8 cellular contexts compared by ENCODE assay signal in the genomic region with DNA sequence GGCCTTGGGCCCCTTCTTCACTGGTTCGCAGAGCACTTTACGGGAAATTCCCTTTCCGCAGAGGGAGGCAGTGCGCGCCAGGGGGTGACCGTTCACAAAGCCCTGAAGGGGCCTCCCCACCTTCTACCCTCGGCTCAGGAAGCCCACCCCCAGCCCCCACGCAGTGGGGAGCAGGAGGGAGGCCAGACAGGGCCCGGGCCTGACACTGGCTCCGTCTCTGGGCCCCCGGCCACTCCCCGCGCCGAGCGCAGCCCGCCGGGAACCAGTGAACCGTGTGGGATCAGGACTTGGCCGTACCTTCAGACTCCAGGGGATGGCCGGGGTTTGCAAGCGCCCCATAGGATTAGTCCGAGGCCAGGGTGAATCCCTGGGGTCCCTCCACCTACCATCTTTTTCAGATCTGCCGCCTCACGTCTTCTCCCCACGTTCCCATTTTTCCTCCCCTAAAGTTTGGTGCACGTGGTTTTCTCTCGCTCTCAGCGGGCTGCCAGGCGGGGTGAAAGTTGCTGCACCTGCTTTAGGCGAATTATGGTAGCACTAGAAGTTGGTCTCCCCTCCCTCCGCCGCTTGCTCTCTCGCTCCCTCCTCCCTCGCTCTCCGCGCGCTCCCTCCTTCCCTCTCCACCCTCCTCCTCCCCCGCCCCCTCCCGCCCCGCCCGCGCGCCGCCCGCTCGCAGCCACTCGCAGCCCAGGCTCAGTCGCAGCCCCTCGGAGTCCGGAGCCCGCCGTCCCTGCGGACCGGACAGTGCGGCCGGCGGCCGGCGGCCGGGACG. TPM values are rescaled to one million over a fixed set of nuclear protein-coding genes. Genes with fewer than 3 reads are reported as not detected.
DNase-seq lines count a peak whose midpoint lies in the region; ATAC-seq and TF ChIP-seq lines count a peak whose summit lies in the region.

A gene with protein sequence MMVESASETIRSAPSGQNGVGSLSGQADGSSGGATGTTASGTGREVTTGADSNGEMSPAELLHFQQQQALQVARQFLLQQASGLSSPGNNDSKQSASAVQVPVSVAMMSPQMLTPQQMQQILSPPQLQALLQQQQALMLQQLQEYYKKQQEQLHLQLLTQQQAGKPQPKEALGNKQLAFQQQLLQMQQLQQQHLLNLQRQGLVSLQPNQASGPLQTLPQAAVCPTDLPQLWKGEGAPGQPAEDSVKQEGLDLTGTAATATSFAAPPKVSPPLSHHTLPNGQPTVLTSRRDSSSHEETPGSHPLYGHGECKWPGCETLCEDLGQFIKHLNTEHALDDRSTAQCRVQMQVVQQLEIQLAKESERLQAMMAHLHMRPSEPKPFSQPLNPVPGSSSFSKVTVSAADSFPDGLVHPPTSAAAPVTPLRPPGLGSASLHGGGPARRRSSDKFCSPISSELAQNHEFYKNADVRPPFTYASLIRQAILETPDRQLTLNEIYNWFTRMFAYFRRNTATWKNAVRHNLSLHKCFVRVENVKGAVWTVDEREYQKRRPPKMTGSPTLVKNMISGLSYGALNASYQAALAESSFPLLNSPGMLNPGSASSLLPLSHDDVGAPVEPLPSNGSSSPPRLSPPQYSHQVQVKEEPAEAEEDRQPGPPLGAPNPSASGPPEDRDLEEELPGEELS (plus strand): TSS at position 679 of the 772 bp plus-strand sequence. CDS start 19,380 bp downstream, outside the sequence.

- intact Hi-C loops in OCI-LY7 (cut with micrococcal nuclease; ENCODE audit: unreplicated experiment): loop anchor here (2.0 to 10.0 kb wide), 4 partner anchors 121 to 499 kb away; a partner anchor contains a TSS

- no peaks in the 10 kb centered on the region; the same call in 1 of the 2 replicates for H4K20me1 ChIP-seq in OCI-LY7 (ENCODE audit: insufficient read depth, low read length)

- no peak for TF ChIP-seq CTCF in OCI-LY7 (conservative IDR thresholded peaks at IDR 0.05; ENCODE audit: low read length)
- no peak for TF ChIP-seq CTCF in epithelial cell of proximal tubule (conservative IDR thresholded peaks at IDR 0.05; ENCODE audit: low read depth, low read length)

- H3K9me3 ChIP-seq in OCI-LY7 (ENCODE audit: low read length) (no peaks in the 10 kb centered on the region), mucosa of rectum (ENCODE audit: control insufficient read depth in 2 of 2, low read length in 2 of 2) (no peaks in the 10 kb centered on the region)

- BruUV-seq in OCI-LY7 (replicated peaks; lab: Mats Ljungman, UMichigan): TSS peak; percentile 71

- H3K4me1 ChIP-seq in OCI-LY7 (ENCODE audit: insufficient read depth, low read length, poor library complexity, severe bottlenecking) (peaks cover 28% of the 10 kb centered on the region), mucosa of rectum (ENCODE audit: control insufficient read depth in 2 of 2, insufficient read depth in 2 of 2, low read length in 2 of 2) (peaks cover 21 to 27% of the 10 kb centered on the region in 2 donors)

- H3K27me3 ChIP-seq in mucosa of rectum (ENCODE audit: control insufficient read depth in 2 of 2, insufficient read depth in 2 of 2, low read length in 2 of 2): no peaks in the 10 kb centered on the region

- ATAC-seq in GM21526 (IDR thresholded peaks at IDR 0.05; ENCODE audit: low FRiP score, unreplicated experiment): peak; percentile 64

- CTCF ChIA-PET in OCI-LY7 (lab: Charles Lee; ENCODE audit: unreplicated experiment): no interaction called here

- POLR2A ChIA-PET in OCI-LY7 (lab: Charles Lee): interaction anchor here (1.2 kb wide), 1 partner anchor 11 kb away, joined by 3 read pairs; no protein-coding TSS in a partner anchor

- DNase-seq in DMS 273 (lab: John Stamatoyannopoulos, UW; ENCODE audit: unreplicated experiment): peak; percentile 97
- peak; percentile 69 for DNase-seq in HuH-7.5 (ENCODE audit: low spot score)
- peak; percentile 94 for DNase-seq in OCI-LY7 (ENCODE audit: low spot score)
- DNase-seq in activated T-cell treated with anti-CD3 and anti-CD28 coated beads for 24 hours (ENCODE audit: low read depth): peak; percentile 77
- peak; percentile 81 for DNase-seq in epithelial cell of proximal tubule (ENCODE audit: low read depth)
- DNase-seq in stimulated activated CD8-positive, alpha-beta memory T cell treated with anti-CD3 and anti-CD28 coated beads, Interleukin-4, amount 100 ng/mL, for 4 hours (ENCODE audit: low read depth in 2 of 2, low spot score in 1 of 2): peak; percentile 61 to 72

- H3K4me2 ChIP-seq in OCI-LY7 (ENCODE audit: low read length): peak within 1 kb of the TSS; percentile 98

- peak within 1 kb of the TSS; percentile 61 for H3K27ac ChIP-seq in OCI-LY7 (ENCODE audit: low read depth, low read length, poor library complexity, severe bottlenecking)
- peak within 1 kb of the TSS; percentile 67 for H3K27ac ChIP-seq in mucosa of rectum (ENCODE audit: low read depth in 2 of 2, low read length in 2 of 2)

- H2AFZ ChIP-seq in OCI-LY7 (ENCODE audit: low read length): peak within 1 kb of the TSS; percentile 78

- H3K9me2 ChIP-seq in OCI-LY7 (ENCODE audit: insufficient read depth, low read length): no peaks in the 10 kb centered on the region

- H3K36me3 ChIP-seq in OCI-LY7 (ENCODE audit: insufficient read depth, low read length) (no peaks in the 10 kb centered on the region), mucosa of rectum (ENCODE audit: control insufficient read depth in 2 of 2, insufficient read depth in 2 of 2, low read length in 2 of 2) (peaks cover 0 to under 1% of the 10 kb centered on the region in 2 donors)

- peak within 1 kb of the TSS; percentile 47 to 81 for H3K9ac ChIP-seq in mucosa of rectum (ENCODE audit: low read depth in 1 of 2, low read length in 2 of 2)

- H3K79me2 ChIP-seq in OCI-LY7 (ENCODE audit: insufficient read depth, low read depth, low read length): peaks cover 7% of the 10 kb centered on the region; the same call in 1 of the 2 replicates

- peak within 1 kb of the TSS; percentile 94 for H3K4me3 ChIP-seq in OCI-LY7 (ENCODE audit: low read depth, low read length, poor library complexity, severe bottlenecking)
- H3K4me3 ChIP-seq in epithelial cell of proximal tubule (ENCODE audit: low read depth, low read length): peak within 1 kb of the TSS; percentile 95
- H3K4me3 ChIP-seq in mucosa of rectum (ENCODE audit: low read length in 2 of 2): peak within 1 kb of the TSS; percentile 83 to 87

RNA-seq across cellular contexts. Expression of the gene that starts here (rescaled TPM):
- 5.1 and 6.3 TPM in 2 replicates for total RNA-seq in OCI-LY7 (2014; rRNA removed; shearing (Covaris generic))
- total RNA-seq in OCI-LY7 (2022): 26.3 and 26.7 TPM in 2 replicates
- 7.5 and 10.2 TPM in 2 replicates for total RNA-seq in epithelial cell of proximal tubule

Comparison
In these comparisons a context has a peak if more than half of its experiments do, and no peak if none do; other contexts are left out.
1. Peak in every context shown above with its lines: DNase-seq, ATAC-seq, H3K4me3 ChIP-seq and H3K27ac ChIP-seq.